8 cellular contexts compared by ENCODE assay signal in genomic region chr2:11477994-11478393, GRCh38.
A peak's percentile ranks its signal among the peaks of the same experiment; 100 is the strongest.
DNase-seq lines count a peak whose midpoint lies in the region; ATAC-seq lines count a peak whose summit lies in the region.

No MANE protein-coding gene starts in this region.

- DNase-seq in NCI-H446 (lab: John Stamatoyannopoulos, UW) (peak; percentile 40 to 87), NCI-H446 treated with DMSO at 0.1 percent for 48 hours (lab: John Stamatoyannopoulos, UW) (no peak), NCI-H2196 (lab: John Stamatoyannopoulos, UW; ENCODE audit: unreplicated experiment) (peak; percentile 96), cerebellar nuclear complex (lab: John Stamatoyannopoulos, UW) (peak; percentile 21 to 74), left kidney (ENCODE audit: low read depth, low spot score) (peak; percentile 95)
- DNase-seq in activated CD4-positive, alpha-beta T cell treated with anti-CD3 and anti-CD28 coated beads for 1 hour: peak; percentile 67
- peak; percentile 89 for DNase-seq in stimulated activated CD4-positive, alpha-beta T cell treated with anti-CD3 and anti-CD28 coated beads, Interleukin-4, amount 100 ng/mL, for 24 hours

- peak; percentile 74 for ATAC-seq in HG02938 (IDR thresholded peaks at IDR 0.05; ENCODE audit: unreplicated experiment)
